ENCODE assay signal across 26 cellular contexts in genomic region chr14:69289811-69290520, GRCh38. TPM values are rescaled to one million over a fixed set of nuclear protein-coding genes. Genes with fewer than 3 reads are reported as not detected.
DNase-seq lines count a peak whose midpoint lies in the region; ATAC-seq and TF ChIP-seq lines count a peak whose summit lies in the region.
"Had no signal": no experiment of that assay in that cellular context is flagged by ENCODE, and none has a peak within 500 bp of the region (broad histone marks: within the 10 kb centered on the region; RNA-seq: fewer than 3 reads in every experiment).

No MANE protein-coding gene starts in this region.

- no peak overlapping the region for H2AFZ ChIP-seq in SK-N-SH (ENCODE audit: low read depth)

- H3K9me3 ChIP-seq in body of pancreas, result no peaks in the 10 kb centered on the region
- no peaks in the 10 kb centered on the region for H3K9me3 ChIP-seq in muscle layer of duodenum (ENCODE audit: control insufficient read depth in 1 of 2, low read length in 2 of 2)
- H3K9me3 ChIP-seq in stomach, result no peaks in the 10 kb centered on the region
- no peaks in the 10 kb centered on the region for H3K9me3 ChIP-seq in colonic mucosa
- no peaks in the 10 kb centered on the region for H3K9me3 ChIP-seq in SK-N-SH
- H3K9me3 ChIP-seq: neutrophil, testis had no signal

- H3K9me2 ChIP-seq in SK-N-SH, result no peaks in the 10 kb centered on the region

- peak in 2 of 4 donors; percentile 15 to 27 for DNase-seq in body of pancreas
- DNase-seq in fibroblast of mammary gland (ENCODE audit: low read depth), result peak; percentile 58
- DNase-seq in stomach, result no peak
- no peak for DNase-seq in cerebellar cortex (ENCODE audit: low spot score)
- no peak for DNase-seq in colonic mucosa
- no peak for DNase-seq in SK-N-SH
- DNase-seq in NCI-H146 treated with DMSO at 0.1 percent for 48 hours (lab: John Stamatoyannopoulos, UW; ENCODE audit: unreplicated experiment), result no peak
- DNase-seq: activated CD4-positive, alpha-beta memory T cell treated with anti-CD3 and anti-CD28 coated beads, Interleukin-2, amount 10 ng/mL, durations not matched to agents 7 days and 5 days; activated CD4-positive, alpha-beta T cell treated with anti-CD3 and anti-CD28 coated beads for 1 hour; activated naive CD8-positive, alpha-beta T cell treated with anti-CD3 and anti-CD28 coated beads for 36 hours; aorta; central memory CD4-positive, alpha-beta T cell; dermis blood vessel endothelial cell; DMS79; GDM1; H7; head of caudate nucleus; mammary epithelial cell; NCI-H1092; NCI-H1930; NCI-H226; testis had no signal

- H3K27ac ChIP-seq in body of pancreas (peak overlapping the region in 1 of 4 donors; percentile 35), muscle layer of duodenum (ENCODE audit: low read length) (peak overlapping the region; percentile 31), stomach (peak overlapping the region in 3 of 5 donors; percentile 7 to 65 (median 14)), colonic mucosa (no peak overlapping the region), SK-N-SH (ENCODE audit: low read depth in 2 of 2, low read length in 1 of 2) (no peak overlapping the region)
- H3K27ac ChIP-seq: neutrophil had no signal

- intact Hi-C loops in body of pancreas (cut with DNase I), result no loop called here
- intact Hi-C loops in stomach (cut with DNase I; ENCODE audit: low total_unique reads), result no loop called here
- intact Hi-C loops in colonic mucosa (cut with DNase I), result no loop called here

- 78% methylated on average over 13 of the region's 13 CpGs for WGBS in body of pancreas, 2 donors
- 78 to 86% (median 81%) methylated on average over 13 of the region's 13 CpGs for WGBS in stomach, 5 donors
- 93% methylated on average over 13 of the region's 13 CpGs for WGBS in SK-N-SH (ENCODE audit: low lambda C conversion rate)

- H3K9ac ChIP-seq in colonic mucosa (ENCODE audit: low read depth in 2 of 2, low read length in 2 of 2) (no peak overlapping the region), SK-N-SH (no peak overlapping the region)

- ATAC-seq in body of pancreas, result peak; percentile 36

- TF ChIP-seq RAD21 in SK-N-SH (IDR thresholded peaks at IDR 0.05; ENCODE audit: low read length), result no peak

- H3K36me3 ChIP-seq in body of pancreas (replicated peaks in 1 of 2; ENCODE audit: insufficient read depth in 1 of 2, low read depth in 2 of 2) (no peaks in the 10 kb centered on the region), muscle layer of duodenum (ENCODE audit: control insufficient read depth in 1 of 2, insufficient read depth in 2 of 2, low read length in 2 of 2) (no peaks in the 10 kb centered on the region), stomach (no peaks in the 10 kb centered on the region), colonic mucosa (no peaks in the 10 kb centered on the region), SK-N-SH (replicated peaks in 1 of 2; ENCODE audit: control insufficient read depth in 1 of 2, insufficient read depth in 2 of 2, low read length in 1 of 2) (no peaks in the 10 kb centered on the region)
- H3K36me3 ChIP-seq: neutrophil had no signal

- H3K79me2 ChIP-seq in SK-N-SH (ENCODE audit: insufficient read depth), result no peaks in the 10 kb centered on the region

- no peak overlapping the region for H3K4me2 ChIP-seq in SK-N-SH

- POLR2A ChIA-PET in SK-N-SH (lab: Yijun Ruan, JAX), result no interaction called here

- TF ChIP-seq EP300 in stomach (IDR thresholded peaks at IDR 0.05) (no peak), SK-N-SH (IDR thresholded peaks at IDR 0.05; ENCODE audit: borderline replicate concordance in 1 of 2, low read depth in 1 of 2, low read length in 1 of 2) (no peak)

- no peak for TF ChIP-seq POLR2A in body of pancreas (IDR thresholded peaks at IDR 0.05)
- no peak for TF ChIP-seq POLR2A in stomach (IDR thresholded peaks at IDR 0.05)

- no peaks in the 10 kb centered on the region for H4K20me1 ChIP-seq in SK-N-SH (ENCODE audit: insufficient read depth)

- TF ChIP-seq CTCF in body of pancreas (IDR thresholded peaks at IDR 0.05) (no peak), fibroblast of mammary gland (conservative IDR thresholded peaks at IDR 0.05; ENCODE audit: control insufficient read depth, insufficient read depth, low read depth, low read length) (no peak), stomach (IDR thresholded peaks at IDR 0.05) (no peak), colonic mucosa (IDR thresholded peaks at IDR 0.05) (no peak), SK-N-SH (IDR thresholded peaks at IDR 0.05) (no peak)

- H3K27me3 ChIP-seq in body of pancreas, result no peaks in the 10 kb centered on the region
- H3K27me3 ChIP-seq in muscle layer of duodenum (ENCODE audit: low read depth, low read length), result no peaks in the 10 kb centered on the region
- H3K27me3 ChIP-seq in stomach, result no peaks in the 10 kb centered on the region
- no peaks in the 10 kb centered on the region for H3K27me3 ChIP-seq in colonic mucosa
- H3K27me3 ChIP-seq in SK-N-SH (ENCODE audit: insufficient read depth), result no peaks in the 10 kb centered on the region
- H3K27me3 ChIP-seq: testis had no signal

- H3K4me3 ChIP-seq in body of pancreas, result no peak overlapping the region
- no peak overlapping the region for H3K4me3 ChIP-seq in fibroblast of mammary gland (ENCODE audit: control insufficient read depth, low read depth, low read length)
- no peak overlapping the region for H3K4me3 ChIP-seq in muscle layer of duodenum (ENCODE audit: low read depth in 1 of 2, low read length in 2 of 2)
- H3K4me3 ChIP-seq in stomach, result no peak overlapping the region
- no peak overlapping the region for H3K4me3 ChIP-seq in colonic mucosa
- no peak overlapping the region for H3K4me3 ChIP-seq in SK-N-SH (ENCODE audit: low read depth in 2 of 2, low read length in 1 of 2)
- H3K4me3 ChIP-seq: testis had no signal

- H3F3A ChIP-seq in SK-N-SH (replicated peaks; ENCODE audit: insufficient read depth), result no peaks in the 10 kb centered on the region

- H3K4me1 ChIP-seq in body of pancreas (peaks cover 13% of the 10 kb centered on the region), muscle layer of duodenum (ENCODE audit: control insufficient read depth in 1 of 2, insufficient read depth in 2 of 2, low read length in 2 of 2) (peaks cover 0 to 19% of the 10 kb centered on the region in 2 donors), stomach (peaks cover 0 to 20% (median 17%) of the 10 kb centered on the region in 4 donors), colonic mucosa (no peaks in the 10 kb centered on the region), SK-N-SH (ENCODE audit: control insufficient read depth in 1 of 2, insufficient read depth in 2 of 2, low read depth in 1 of 2, low read length in 1 of 2) (peaks cover 0 to 27% of the 10 kb centered on the region in 2 experiments; a peak in 2 of 4 replicates)

- CTCF ChIA-PET in SK-N-SH (lab: Yijun Ruan, JAX), result interaction anchor here (0.8 to 1.6 kb wide), 6 partner anchors 8 to 193 kb away, joined by 3 to 4 read pairs (median 4); no protein-coding TSS in a partner anchor

TF ChIP-seq in SK-N-SH, 30 proteins besides CTCF, POLR2A, EP300 and RAD21 (continues in another document):
- TF ChIP-seq ELF1 (IDR thresholded peaks at IDR 0.05) (no peak), RCOR1 (IDR thresholded peaks at IDR 0.05; ENCODE audit: low read length) (no peak), NFIC (IDR thresholded peaks at IDR 0.05; ENCODE audit: borderline replicate concordance) (no peak), GATA2 (CRISPR knock-in tag; IDR thresholded peaks at IDR 0.05) (no peak), ZBTB33 (IDR thresholded peaks at IDR 0.05; ENCODE audit: borderline replicate concordance, low read depth) (no peak)
- TF ChIP-seq, protein P1, sequence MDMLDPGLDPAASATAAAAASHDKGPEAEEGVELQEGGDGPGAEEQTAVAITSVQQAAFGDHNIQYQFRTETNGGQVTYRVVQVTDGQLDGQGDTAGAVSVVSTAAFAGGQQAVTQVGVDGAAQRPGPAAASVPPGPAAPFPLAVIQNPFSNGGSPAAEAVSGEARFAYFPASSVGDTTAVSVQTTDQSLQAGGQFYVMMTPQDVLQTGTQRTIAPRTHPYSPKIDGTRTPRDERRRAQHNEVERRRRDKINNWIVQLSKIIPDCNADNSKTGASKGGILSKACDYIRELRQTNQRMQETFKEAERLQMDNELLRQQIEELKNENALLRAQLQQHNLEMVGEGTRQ (IDR thresholded peaks at IDR 0.05; ENCODE audit: borderline replicate concordance, low read depth, low read length), result no peak

RNA-seq across cellular contexts. Expression of gene GALNT16, which starts 30.0 kb away (rescaled TPM):
- total RNA-seq in body of pancreas, result 1 to 10 TPM; 1.3 to 5.6 TPM
- 1 to 10 TPM in 2 of 5 donors, under 1 TPM in 2, not detected in 1; 0.58 to 2.2 (median 1.2) TPM for total RNA-seq in stomach
- polyA plus RNA-seq in stomach, result 1 to 10 TPM in 2 of 3 donors, under 1 TPM in 1; 0.53 to 2.0 (median 1.6) TPM
- 1 to 10 TPM in 1 of 2 donors, under 1 TPM in 1; 0.22 to 1.6 TPM for total RNA-seq in colonic mucosa
- polyA plus RNA-seq in SK-N-SH (2012; rRNA removed), result 12.7 and 17.0 TPM in 2 replicates
- 8.9 and 12.4 TPM in 2 replicates for polyA plus RNA-seq in SK-N-SH (2012; cell fraction: cytosol; rRNA removed)
- 22.8 and 32.1 TPM in 2 replicates for polyA plus RNA-seq in SK-N-SH (2012; cell fraction: nucleus; rRNA removed)
- total RNA-seq: activated CD4-positive, alpha-beta memory T cell treated with anti-CD3 and anti-CD28 coated beads, Interleukin-2, amount 10 ng/mL, durations not matched to agents 7 days and 5 days had no signal
- polyA plus RNA-seq: CD14-positive monocyte, IgD-negative memory B cell had no signal

Comparison
In these comparisons a context has a peak if more than half of its experiments do, and no peak if none do; other contexts are left out.
1. H3K27ac ChIP-seq: peak in muscle layer of duodenum (single experiment) and stomach (3 of 5); none in colonic mucosa (single experiment) and SK-N-SH (0 of 2).